1 cellular context compared by ENCODE assay signal in genomic region chr11:308740-309557, GRCh38.
TF ChIP-seq lines count a peak whose summit lies in the region.

No MANE protein-coding gene starts in this region.

TF ChIP-seq in liver, 16 proteins besides CTCF, POLR2A, EP300 and RAD21:
- TF ChIP-seq RXRA (IDR thresholded peaks at IDR 0.05) (peak; percentile 66 to 73), SP1 (IDR thresholded peaks at IDR 0.05) (peak; percentile 36), HNF4A (conservative IDR thresholded peaks at IDR 0.05) (peak; percentile 21 to 24), YY1 (IDR thresholded peaks at IDR 0.05) (peak; percentile 68)
